ENCODE assay signal across 8 cellular contexts in the genomic region with DNA sequence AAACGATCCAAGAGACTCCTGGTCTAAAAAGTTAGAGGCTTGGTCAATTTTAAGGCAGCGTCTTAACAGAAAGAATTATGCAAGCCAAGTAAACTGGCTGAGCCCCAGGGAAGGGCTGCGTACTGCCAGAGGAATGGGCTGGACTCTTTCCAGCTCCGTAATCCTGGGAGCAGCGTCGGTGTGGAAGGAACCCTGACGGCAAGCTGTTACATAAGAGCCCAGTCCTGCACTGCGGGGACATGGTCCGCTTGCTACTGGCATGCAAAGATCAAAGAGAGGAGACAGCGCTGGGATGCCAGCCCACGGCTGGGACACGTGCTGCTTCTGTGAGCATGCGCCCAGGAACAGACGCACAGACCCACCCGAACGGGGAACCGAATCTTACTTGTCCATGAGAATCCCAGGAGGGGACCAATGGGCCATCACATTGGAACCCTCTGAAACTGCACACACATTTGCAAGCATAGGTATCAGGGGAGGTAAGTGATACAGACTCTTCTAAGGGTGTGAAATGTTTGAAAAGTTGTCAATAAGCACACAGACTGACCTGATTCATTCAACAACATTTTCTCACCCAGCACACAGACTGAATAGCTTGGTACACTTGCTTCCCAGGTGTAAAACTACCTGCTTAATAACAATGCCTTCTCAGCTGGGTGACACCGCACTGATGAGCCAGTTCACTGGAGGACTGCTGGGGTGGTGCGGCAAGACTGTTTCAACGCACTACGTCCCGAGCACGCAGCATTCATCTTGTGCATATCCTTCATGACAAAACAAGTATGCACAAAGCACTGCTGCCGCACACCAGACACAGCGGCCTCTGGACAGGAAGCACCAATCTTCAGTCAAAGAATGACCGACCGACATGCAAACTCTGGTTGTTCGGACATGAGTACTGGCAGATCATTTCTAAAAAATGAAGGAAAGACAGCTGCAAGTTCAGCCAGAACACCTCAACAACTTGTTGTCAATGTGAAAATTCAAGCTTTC.
DNase-seq lines count a peak whose midpoint lies in the region; ATAC-seq and TF ChIP-seq lines count a peak whose summit lies in the region.

No MANE protein-coding gene starts in this region.

- intact Hi-C loops in activated CD4-positive, alpha-beta T cell treated with anti-CD3 and anti-CD28 coated beads for 36 hours (cut with DNase I, micrococcal nuclease): no loop called here

- H3K27ac Mint-ChIP-seq in brain: peak overlapping the region; percentile 60 to 89 (median 82)
- no peak overlapping the region for H3K27ac Mint-ChIP-seq in activated CD4-positive, alpha-beta T cell treated with anti-CD3 and anti-CD28 coated beads for 36 hours

- no peaks in the 10 kb centered on the region for H3K9me3 Mint-ChIP-seq in brain
- H3K9me3 Mint-ChIP-seq in activated CD4-positive, alpha-beta T cell treated with anti-CD3 and anti-CD28 coated beads for 36 hours (ENCODE audit: low read depth): no peaks in the 10 kb centered on the region

- ATAC-seq in GM21786 (IDR thresholded peaks at IDR 0.05; ENCODE audit: unreplicated experiment): no peak
- ATAC-seq in activated CD4-positive, alpha-beta T cell treated with anti-CD3 and anti-CD28 coated beads for 36 hours: no peak

- TF ChIP-seq CTCF in brain (conservative IDR thresholded peaks at IDR 0.05): no peak

- CTCF ChIA-PET in activated CD4-positive, alpha-beta T cell treated with anti-CD3 and anti-CD28 coated beads for 36 hours (lab: Charles Lee): interaction anchor here (1.0 kb wide), 1 partner anchor 66 kb away, joined by 3 read pairs; no protein-coding TSS in a partner anchor

- H3K4me3 Mint-ChIP-seq in brain: peak overlapping the region in 4 of 5 experiments; percentile 9 to 80 (median 54)
- H3K4me3 Mint-ChIP-seq in activated CD4-positive, alpha-beta T cell treated with anti-CD3 and anti-CD28 coated beads for 36 hours: no peak overlapping the region

- peaks cover 40% of the 10 kb centered on the region for H3K36me3 Mint-ChIP-seq in brain
- H3K36me3 Mint-ChIP-seq in activated CD4-positive, alpha-beta T cell treated with anti-CD3 and anti-CD28 coated beads for 36 hours (ENCODE audit: low read depth): peaks cover 24% of the 10 kb centered on the region

- DNase-seq in 8988T (peak; percentile 95), HS-27A (ENCODE audit: low read depth) (peak; percentile 88), iris pigment epithelial cell (ENCODE audit: low read depth) (peak; percentile 98), smooth muscle cell of the brain vasculature (ENCODE audit: low read depth, low spot score) (peak; percentile 92)
- DNase-seq in activated CD4-positive, alpha-beta T cell treated with anti-CD3 and anti-CD28 coated beads for 36 hours: no peak
- DNase-seq in activated CD4-positive, alpha-beta T cell treated with anti-CD3 and anti-CD28 coated beads, Interleukin-2, amount 50 U/mL, for 1 hour: no peak

- H3K4me1 Mint-ChIP-seq in brain: peaks cover 63% of the 10 kb centered on the region
- peaks cover 57% of the 10 kb centered on the region for H3K4me1 Mint-ChIP-seq in activated CD4-positive, alpha-beta T cell treated with anti-CD3 and anti-CD28 coated beads for 36 hours

- no peaks in the 10 kb centered on the region for H3K27me3 Mint-ChIP-seq in brain
- H3K27me3 Mint-ChIP-seq in activated CD4-positive, alpha-beta T cell treated with anti-CD3 and anti-CD28 coated beads for 36 hours: no peaks in the 10 kb centered on the region

- POLR2A ChIA-PET in activated CD4-positive, alpha-beta T cell treated with anti-CD3 and anti-CD28 coated beads for 36 hours (lab: Charles Lee): no interaction called here

Comparison
In these comparisons a context has a peak if more than half of its experiments do, and no peak if none do; other contexts are left out.
1. DNase-seq: peak in 8988T (single experiment), HS-27A (single experiment), iris pigment epithelial cell (single experiment) and smooth muscle cell of the brain vasculature (single experiment); none in activated CD4-positive, alpha-beta T cell treated with anti-CD3 and anti-CD28 coated beads for 36 hours (single experiment) and activated CD4-positive, alpha-beta T cell treated with anti-CD3 and anti-CD28 coated beads, Interleukin-2, amount 50 U/mL, for 1 hour (single experiment).